8 cellular contexts compared by ENCODE assay signal in genomic region chr20:63775096-63775978, GRCh38. TPM values are rescaled to one million over a fixed set of nuclear protein-coding genes. Genes with fewer than 3 reads are reported as not detected.
DNase-seq lines count a peak whose midpoint lies in the region; ATAC-seq and TF ChIP-seq lines count a peak whose summit lies in the region.

No MANE protein-coding gene starts in this region.

- no peak for ATAC-seq in activated T-cell treated with anti-CD3 and anti-CD28 coated beads, Interleukin-2, amount 50 U/mL, for 4 hours
- no peak for ATAC-seq in esophagus mucosa

- no peak for TF ChIP-seq POLR2A in sigmoid colon (IDR thresholded peaks at IDR 0.05)

- H3K27me3 ChIP-seq in cardiac muscle cell (no peaks in the 10 kb centered on the region), sigmoid colon (peaks cover 0 to 32% (median 2%) of the 10 kb centered on the region in 3 donors)

- H3K9me3 ChIP-seq in cardiac muscle cell (ENCODE audit: low read depth) (no peaks in the 10 kb centered on the region), sigmoid colon (no peaks in the 10 kb centered on the region)

- H3K4me1 ChIP-seq in cardiac muscle cell (ENCODE audit: low read depth) (peaks cover 6% of the 10 kb centered on the region), sigmoid colon (peaks cover 0 to 9% (median 6%) of the 10 kb centered on the region in 4 donors)

- TF ChIP-seq CTCF in cardiac muscle cell (IDR thresholded peaks at IDR 0.05; ENCODE audit: low read depth, low read length): peak; percentile 79
- peak in 3 of 4 experiments; percentile 38 to 73 (median 60) for TF ChIP-seq CTCF in sigmoid colon (IDR thresholded peaks at IDR 0.05)

- H3K4me3 ChIP-seq in cardiac muscle cell (no peak overlapping the region), sigmoid colon (peak overlapping the region in 2 of 4 donors; percentile 19 to 24)

- H3K36me3 ChIP-seq in cardiac muscle cell: peaks cover 6% of the 10 kb centered on the region
- H3K36me3 ChIP-seq in sigmoid colon: no peaks in the 10 kb centered on the region

- no peaks in the 10 kb centered on the region for H3K36me3 Mint-ChIP-seq in activated T-cell treated with anti-CD3 and anti-CD28 coated beads, Interleukin-2, amount 50 U/mL, for 4 hours (ENCODE audit: insufficient read depth)

- no peaks in the 10 kb centered on the region for H3K9me3 Mint-ChIP-seq in activated T-cell treated with anti-CD3 and anti-CD28 coated beads, Interleukin-2, amount 50 U/mL, for 4 hours

- 41 to 46% methylated on average over 67 of the region's 67 CpGs for WGBS in sigmoid colon, 2 donors

- no peaks in the 10 kb centered on the region for H3K27me3 Mint-ChIP-seq in activated T-cell treated with anti-CD3 and anti-CD28 coated beads, Interleukin-2, amount 50 U/mL, for 4 hours (ENCODE audit: low read depth)

- no peak overlapping the region for H3K4me3 Mint-ChIP-seq in activated T-cell treated with anti-CD3 and anti-CD28 coated beads, Interleukin-2, amount 50 U/mL, for 4 hours

- peak overlapping the region; percentile 81 for H3K27ac ChIP-seq in cardiac muscle cell
- no peak overlapping the region for H3K27ac ChIP-seq in sigmoid colon

- intact Hi-C loops in sigmoid colon (cut with DNase I): loop anchor here (5.0 kb wide), 1 partner anchor 197 kb away; no protein-coding TSS in a partner anchor

- peaks cover 2% of the 10 kb centered on the region for H3K4me1 Mint-ChIP-seq in activated T-cell treated with anti-CD3 and anti-CD28 coated beads, Interleukin-2, amount 50 U/mL, for 4 hours (ENCODE audit: low read depth)

- TF ChIP-seq EP300 in sigmoid colon (IDR thresholded peaks at IDR 0.05): no peak

- DNase-seq in NCI-H1436 (lab: John Stamatoyannopoulos, UW) (peak; percentile 52), NCI-H1436 treated with DMSO at 0.1 percent for 48 hours (lab: John Stamatoyannopoulos, UW) (no peak), cardiac muscle cell (ENCODE audit: low read depth in 1 of 2, low spot score in 1 of 2) (peak; percentile 51 to 95), sigmoid colon (no peak), COLO829 (ENCODE audit: low spot score) (no peak), KG1 (lab: John Stamatoyannopoulos, UW) (no peak)
- DNase-seq in activated T-cell treated with anti-CD3 and anti-CD28 coated beads, Interleukin-2, amount 50 U/mL, for 4 hours: peak; percentile 29

RNA-seq across cellular contexts. Expression of gene SLC2A4RG, which starts 35.8 kb away (rescaled TPM):
- total RNA-seq in activated T-cell treated with anti-CD3 and anti-CD28 coated beads, Interleukin-2, amount 50 U/mL, for 4 hours: 10 to 100 TPM; 17.2 to 18.1 (median 17.3) TPM
- total RNA-seq in cardiac muscle cell (79.2 and 177 TPM in 2 replicates), sigmoid colon (10 to 100 TPM; 25.2 to 78.2 (median 54.5) TPM), esophagus mucosa (60.9 TPM)
- polyA plus RNA-seq in cardiac muscle cell (46.6 and 58.0 TPM in 2 replicates), sigmoid colon (10 to 100 TPM; 19.7 to 33.0 (median 33.0) TPM)

RNA-seq across cellular contexts. Expression of gene LIME1, which starts 38.9 kb away (rescaled TPM):
- 10 to 100 TPM in 1 of 3 donors, 1 to 10 TPM in 2; 7.1 to 10.4 (median 9.3) TPM for total RNA-seq in activated T-cell treated with anti-CD3 and anti-CD28 coated beads, Interleukin-2, amount 50 U/mL, for 4 hours
- total RNA-seq in cardiac muscle cell (10.1 and 19.2 TPM in 2 replicates), sigmoid colon (1 to 10 TPM; 4.6 to 7.8 (median 6.4) TPM), esophagus mucosa (5.1 TPM)
- polyA plus RNA-seq in cardiac muscle cell (7.0 and 17.4 TPM in 2 replicates), sigmoid colon (10 to 100 TPM in 1 of 3 donors, 1 to 10 TPM in 1, not detected in 1; 4.8 to 35.3 TPM)

RNA-seq across cellular contexts. Expression of gene ZBTB46, which starts 55.7 kb away (rescaled TPM):
- 1 to 10 TPM in 2 of 3 donors, under 1 TPM in 1; 0.89 to 3.8 (median 2.2) TPM for total RNA-seq in activated T-cell treated with anti-CD3 and anti-CD28 coated beads, Interleukin-2, amount 50 U/mL, for 4 hours
- total RNA-seq in cardiac muscle cell: 43.1 and 53.4 TPM in 2 replicates
- 24.1 and 24.5 TPM in 2 replicates for polyA plus RNA-seq in cardiac muscle cell
- total RNA-seq in sigmoid colon: 1 to 10 TPM; 3.4 to 5.3 (median 4.3) TPM
- 1 to 10 TPM in 1 of 3 donors, under 1 TPM in 2; 0.23 to 3.6 (median 0.60) TPM for polyA plus RNA-seq in sigmoid colon
- 1.7 TPM for total RNA-seq in esophagus mucosa

Comparison
In these comparisons a context has a peak if more than half of its experiments do, and no peak if none do; other contexts are left out.
1. DNase-seq: peak in NCI-H1436 (single experiment), activated T-cell treated with anti-CD3 and anti-CD28 coated beads, Interleukin-2, amount 50 U/mL, for 4 hours (single experiment) and cardiac muscle cell (2 of 2); none in NCI-H1436 treated with DMSO at 0.1 percent for 48 hours (single experiment), sigmoid colon (single experiment), COLO829 (single experiment) and KG1 (single experiment).